20 cellular contexts compared by ENCODE assay signal in the genomic region with DNA sequence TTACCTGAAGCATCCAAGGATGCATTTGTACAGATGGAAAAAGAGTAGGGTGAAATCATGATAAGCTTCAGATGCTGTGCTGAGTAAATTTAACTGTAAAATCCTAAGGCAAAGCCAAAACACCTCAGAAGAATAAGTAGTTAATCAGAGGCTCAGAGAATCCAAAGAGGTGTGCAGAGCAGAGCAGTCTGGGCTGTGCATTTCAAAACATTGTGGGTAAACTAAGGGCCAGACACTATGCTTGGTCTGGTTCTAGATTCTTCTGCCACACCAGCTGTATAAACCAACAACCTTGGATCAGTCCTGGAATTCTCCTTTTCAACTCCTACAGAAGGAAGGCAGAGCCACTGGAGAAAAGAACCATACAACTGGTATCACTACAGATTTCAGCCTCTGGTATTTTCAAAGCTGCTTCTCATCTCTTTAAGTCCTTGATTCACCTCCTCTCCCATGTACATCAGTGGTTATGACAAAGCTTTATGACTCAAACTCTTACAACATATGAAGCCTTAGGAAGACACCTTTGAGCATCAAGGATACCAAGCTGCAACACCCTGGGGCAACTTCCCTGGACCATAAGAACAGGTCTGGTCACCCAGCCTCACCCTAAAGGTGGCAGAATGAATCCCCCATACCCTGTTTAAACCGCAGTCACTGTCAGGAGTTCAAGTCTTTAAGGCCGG. TPM values are rescaled to one million over a fixed set of nuclear protein-coding genes. Genes with fewer than 3 reads are reported as not detected.
DNase-seq lines count a peak whose midpoint lies in the region; ATAC-seq, FAIRE-seq and TF ChIP-seq lines count a peak whose summit lies in the region.
"Had no signal": no experiment of that assay in that cellular context is flagged by ENCODE, and none has a peak within 500 bp of the region (broad histone marks: within the 10 kb centered on the region; RNA-seq: fewer than 3 reads in every experiment).

No MANE protein-coding gene starts in this region.

- no TSS peak for BruUV-seq in IMR-90 (replicated peaks; lab: Mats Ljungman, UMichigan)

- TF ChIP-seq CTCF in IMR-90 (conservative IDR thresholded peaks at IDR 0.05; ENCODE audit: low read depth, low read length) (no peak), tibial artery (IDR thresholded peaks at IDR 0.05) (no peak)

- no peak overlapping the region for H2BK20ac ChIP-seq in IMR-90 (ENCODE audit: low read depth, low read length)

- H3K4me3 ChIP-seq in IMR-90 (ENCODE audit: insufficient read depth, low read depth, low read length) (no peak overlapping the region), adipocyte (ENCODE audit: low read length) (no peak overlapping the region), tibial artery (no peak overlapping the region), H7 (ENCODE audit: insufficient read depth, low read depth, low read length) (no peak overlapping the region)
- H3K4me3 ChIP-seq: gastroesophageal sphincter, SK-N-MC had no signal

- no peak overlapping the region for H2AK5ac ChIP-seq in IMR-90 (ENCODE audit: low read depth, low read length)

- dilution Hi-C loops in IMR-90 (cut with HindIII; ENCODE audit: low sequenced_read_pairs, unreplicated experiment) = no loop called here

- peaks cover 2% of the 10 kb centered on the region for H3K9me1 ChIP-seq in IMR-90 (ENCODE audit: insufficient read depth, low read length)

- H2AFZ ChIP-seq in IMR-90 (replicated peaks; ENCODE audit: low read length, poor library complexity) = no peak overlapping the region

- no peak overlapping the region for H3K9ac ChIP-seq in IMR-90 (ENCODE audit: low read depth, low read length)
- H3K9ac ChIP-seq in adipocyte (ENCODE audit: low read length) = no peak overlapping the region

- peaks cover 5% of the 10 kb centered on the region for H3K4me1 ChIP-seq in IMR-90 (ENCODE audit: control insufficient read depth, insufficient read depth, low read length)
- H3K4me1 ChIP-seq in adipocyte (ENCODE audit: control insufficient read depth, insufficient read depth, low read length) = peaks cover 10% of the 10 kb centered on the region
- peaks cover 0 to 10% (median 9%) of the 10 kb centered on the region in 4 donors for H3K4me1 ChIP-seq in tibial artery

- H3K56ac ChIP-seq in IMR-90 (ENCODE audit: extremely low read depth, insufficient read depth, low read length) = no peak overlapping the region

- TF ChIP-seq POLR2A in IMR-90 (IDR thresholded peaks at IDR 0.05; ENCODE audit: low read depth, low read length) = no peak
- TF ChIP-seq POLR2A in GM12891 (IDR thresholded peaks at IDR 0.05; ENCODE audit: low read depth, low read length) = no peak

- no peak overlapping the region for H2AK9ac ChIP-seq in IMR-90 (replicated peaks; ENCODE audit: low read depth, low read length, poor library complexity)

- no peak for TF ChIP-seq RAD21 in IMR-90 (IDR thresholded peaks at IDR 0.05; ENCODE audit: low read length)

- H3K23ac ChIP-seq in IMR-90 (ENCODE audit: low read depth, low read length) = no peak overlapping the region

- in situ Hi-C loops in IMR-90 (cut with MboI; ENCODE audit: low sequenced_read_pairs) = loop anchor here (25.0 kb wide), 1 partner anchor 780 kb away; no protein-coding TSS in a partner anchor

- H3K4ac ChIP-seq in IMR-90 (ENCODE audit: low read depth, low read length) = no peak overlapping the region

- CTCF ChIA-PET in IMR-90 (lab: Yijun Ruan, JAX) = no interaction called here

- POLR2A ChIA-PET in IMR-90 (lab: Charles Lee; ENCODE audit: unreplicated experiment) = no interaction called here

- DNase-seq in AML-193 (lab: John Stamatoyannopoulos, UW) (peak; percentile 21 to 22), IMR-90 (peak; percentile 75), adipocyte (ENCODE audit: low read depth) (peak; percentile 20), glomerular visceral epithelial cell (ENCODE audit: extremely low spot score) (peak; percentile 13), GM12891 (ENCODE audit: insufficient read length, low spot score) (no peak), tibial artery (no peak), H7 (no peak)
- DNase-seq: Calu3; effector memory CD4-positive, alpha-beta T cell; MM.1S; NCI-H2081 treated with DMSO at 0.1 percent for 48 hours; NCI-H524; stimulated activated CD4-positive, alpha-beta T cell treated with anti-CD3 and anti-CD28 coated beads, Interleukin-4, amount 100 ng/mL, for 24 hours; stimulated activated CD8-positive, alpha-beta memory T cell treated with anti-CD3 and anti-CD28 coated beads, Interleukin-4, amount 100 ng/mL, for 48 hours had no signal

- no peak overlapping the region for H3K4me2 ChIP-seq in IMR-90 (ENCODE audit: low read depth, low read length)

- H3K27me3 ChIP-seq in IMR-90 (ENCODE audit: control insufficient read depth, insufficient read depth, low read length) = peaks cover under 1% of the 10 kb centered on the region; the same call in 1 of the 2 replicates
- no peaks in the 10 kb centered on the region for H3K27me3 ChIP-seq in adipocyte (replicated peaks; ENCODE audit: control insufficient read depth, insufficient read depth, low read length)
- no peaks in the 10 kb centered on the region for H3K27me3 ChIP-seq in tibial artery
- H3K27me3 ChIP-seq in H7 (ENCODE audit: control insufficient read depth, insufficient read depth, low read length) = no peaks in the 10 kb centered on the region; the same call in 1 of the 2 replicates
- H3K27me3 ChIP-seq: gastroesophageal sphincter had no signal

- H3K27ac ChIP-seq in IMR-90 (ENCODE audit: insufficient read depth, low read length) = no peak overlapping the region
- no peak overlapping the region for H3K27ac ChIP-seq in tibial artery
- H3K27ac ChIP-seq: gastroesophageal sphincter, SK-N-MC had no signal

- no peak overlapping the region for H2BK120ac ChIP-seq in IMR-90 (ENCODE audit: low read depth, low read length)

- H3K9me3 ChIP-seq in IMR-90 (ENCODE audit: control insufficient read depth, insufficient read depth, low read length) = no peaks in the 10 kb centered on the region
- no peaks in the 10 kb centered on the region for H3K9me3 ChIP-seq in adipocyte (ENCODE audit: control insufficient read depth, low read length)
- no peaks in the 10 kb centered on the region for H3K9me3 ChIP-seq in tibial artery
- H3K9me3 ChIP-seq: gastroesophageal sphincter had no signal

- no peak overlapping the region for H3K14ac ChIP-seq in IMR-90 (replicated peaks; ENCODE audit: low read depth, low read length)

- no peak overlapping the region for H3K18ac ChIP-seq in IMR-90 (ENCODE audit: low read depth, low read length)

- FAIRE-seq in GM12891 (lab: Jason Lieb, UNC) = no peak
- FAIRE-seq: G401.6, HepG2 had no signal

- no peak overlapping the region for H2BK5ac ChIP-seq in IMR-90 (ENCODE audit: low read depth, low read length, poor library complexity, severe bottlenecking)

- no peaks in the 10 kb centered on the region for H3K36me3 ChIP-seq in IMR-90 (ENCODE audit: control insufficient read depth, insufficient read depth, low read length)
- H3K36me3 ChIP-seq in adipocyte (ENCODE audit: control insufficient read depth, insufficient read depth, low read length, severe bottlenecking) = no peaks in the 10 kb centered on the region
- H3K36me3 ChIP-seq in tibial artery = no peaks in the 10 kb centered on the region
- no peaks in the 10 kb centered on the region for H3K36me3 ChIP-seq in H7 (replicated peaks; ENCODE audit: control insufficient read depth, insufficient read depth, low read length)
- H3K36me3 ChIP-seq: gastroesophageal sphincter had no signal

- no CpG with 5 or more reads among the region's 2 CpGs for WGBS in IMR-90 (ENCODE audit: extremely low coverage in 2 of 2, insufficient read length in 1 of 2), 2 experiments

- H4K5ac ChIP-seq in IMR-90 (ENCODE audit: low read depth, low read length) = no peak overlapping the region

- intact Hi-C loops in IMR-90 (cut with micrococcal nuclease) (no loop called here), tibial artery (cut with DNase I; ENCODE audit: low total_unique reads) (no loop called here)

- ATAC-seq in IMR-90 (ENCODE audit: low read depth) (no peak), GM21423 (IDR thresholded peaks at IDR 0.05; ENCODE audit: unreplicated experiment) (no peak)
- ATAC-seq: gastroesophageal sphincter, HepG2 had no signal

- H4K8ac ChIP-seq in IMR-90 (ENCODE audit: low read depth in 2 of 2, low read length in 2 of 2) = no peak overlapping the region

- peaks cover 3 to 10% of the 10 kb centered on the region in 2 experiments; a peak in 2 of 4 replicates for H3K79me1 ChIP-seq in IMR-90 (ENCODE audit: low read depth in 1 of 2, low read length in 2 of 2)

- H4K20me1 ChIP-seq in IMR-90 (ENCODE audit: insufficient read depth, low read length) = no peaks in the 10 kb centered on the region

- H2BK15ac ChIP-seq in IMR-90 (ENCODE audit: low read depth, low read length) = no peak overlapping the region

- H4K91ac ChIP-seq in IMR-90 (ENCODE audit: insufficient read depth, low read depth, low read length) = no peak overlapping the region

RNA-seq across cellular contexts. Expression of a gene that starts 11.6 kb away (rescaled TPM):
- 25.3 and 33.9 TPM in 2 replicates for total RNA-seq in IMR-90 (2012; rRNA removed)
- 15.1 and 15.3 TPM in 2 replicates for polyA plus RNA-seq in IMR-90 (2012; rRNA removed)
- polyA plus RNA-seq in IMR-90 (2012; cell fraction: cytosol; rRNA removed) = 3.0 and 9.2 TPM in 2 replicates
- 17.7 and 21.3 TPM in 2 replicates for polyA plus RNA-seq in IMR-90 (2012; cell fraction: nucleus; rRNA removed; ENCODE audit: low replicate concordance)
- 7.6 TPM for polyA plus RNA-seq in GM12891 (2012; ENCODE audit: low read depth, missing spikeins)
- total RNA-seq in H7 (2014; rRNA removed; shearing (Covaris generic)) = 33.4 and 39.1 TPM in 2 replicates

RNA-seq across cellular contexts. Expression of a gene that starts 12.4 kb away (rescaled TPM):
- total RNA-seq in IMR-90 (2012; rRNA removed) = 6.1 TPM in 2 replicates
- polyA plus RNA-seq in IMR-90 (2012; rRNA removed) = 4.4 and 4.9 TPM in 2 replicates
- 2.6 and 2.7 TPM in 2 replicates for polyA plus RNA-seq in IMR-90 (2012; cell fraction: cytosol; rRNA removed)
- 1.1 and 1.4 TPM in 2 replicates for polyA plus RNA-seq in IMR-90 (2012; cell fraction: nucleus; rRNA removed; ENCODE audit: low replicate concordance)
- polyA plus RNA-seq in GM12891 (2012; ENCODE audit: low read depth, missing spikeins) = 5.7 TPM
- total RNA-seq in H7 (2014; rRNA removed; shearing (Covaris generic)) = 15.1 and 16.6 TPM in 2 replicates

RNA-seq across cellular contexts. Expression of a gene that starts 12.9 kb away (rescaled TPM):
- total RNA-seq in IMR-90 (2012; rRNA removed) = 16.7 and 18.1 TPM in 2 replicates
- 11.7 and 15.6 TPM in 2 replicates for polyA plus RNA-seq in IMR-90 (2012; rRNA removed)
- 2.7 and 6.6 TPM in 2 replicates for polyA plus RNA-seq in IMR-90 (2012; cell fraction: cytosol; rRNA removed)
- 9.4 and 58.1 TPM in 2 replicates for polyA plus RNA-seq in IMR-90 (2012; cell fraction: nucleus; rRNA removed; ENCODE audit: low replicate concordance)
- 19.3 TPM for polyA plus RNA-seq in GM12891 (2012; ENCODE audit: low read depth, missing spikeins)
- total RNA-seq in H7 (2014; rRNA removed; shearing (Covaris generic)) = 14.9 TPM in 2 replicates

RNA-seq across cellular contexts. Expression of a gene that starts 30.2 kb away (rescaled TPM):
- under 0.01 TPM in 2 replicates for total RNA-seq in IMR-90 (2012; rRNA removed)
- polyA plus RNA-seq in IMR-90 (2012; rRNA removed) = 0.15 and 0.22 TPM in 2 replicates
- polyA plus RNA-seq in IMR-90 (2012; cell fraction: cytosol; rRNA removed) = not detected in 2 replicates
- polyA plus RNA-seq in IMR-90 (2012; cell fraction: nucleus; rRNA removed; ENCODE audit: low replicate concordance) = 0.09 and 0.37 TPM in 2 replicates
- polyA plus RNA-seq in GM12891 (2012; ENCODE audit: low read depth, missing spikeins) = 0.42 TPM
- not detected in 2 replicates for total RNA-seq in H7 (2014; rRNA removed; shearing (Covaris generic))

RNA-seq across cellular contexts. Expression of a gene that starts 46.0 kb away (rescaled TPM):
- 0.18 and 0.28 TPM in 2 replicates for total RNA-seq in IMR-90 (2012; rRNA removed)
- polyA plus RNA-seq in IMR-90 (2012; rRNA removed) = 0.07 and 0.14 TPM in 2 replicates
- 0.01 TPM in 1 of 2 replicates, not detected in the other for polyA plus RNA-seq in IMR-90 (2012; cell fraction: cytosol; rRNA removed)
- polyA plus RNA-seq in IMR-90 (2012; cell fraction: nucleus; rRNA removed; ENCODE audit: low replicate concordance) = 0.02 and 0.32 TPM in 2 replicates
- 19.8 TPM for polyA plus RNA-seq in GM12891 (2012; ENCODE audit: low read depth, missing spikeins)
- not detected in 2 replicates for total RNA-seq in H7 (2014; rRNA removed; shearing (Covaris generic))
- total RNA-seq: HepG2, osteocyte had no signal
- polyA plus RNA-seq: HepG2 had no signal

Comparison
In these comparisons a context has a peak if more than half of its experiments do, and no peak if none do; other contexts are left out.
1. DNase-seq: peak in AML-193 (2 of 2), IMR-90 (single experiment), adipocyte (single experiment) and glomerular visceral epithelial cell (single experiment); none in GM12891 (single experiment), tibial artery (0 of 2) and H7 (single experiment).